In the genomic region with DNA sequence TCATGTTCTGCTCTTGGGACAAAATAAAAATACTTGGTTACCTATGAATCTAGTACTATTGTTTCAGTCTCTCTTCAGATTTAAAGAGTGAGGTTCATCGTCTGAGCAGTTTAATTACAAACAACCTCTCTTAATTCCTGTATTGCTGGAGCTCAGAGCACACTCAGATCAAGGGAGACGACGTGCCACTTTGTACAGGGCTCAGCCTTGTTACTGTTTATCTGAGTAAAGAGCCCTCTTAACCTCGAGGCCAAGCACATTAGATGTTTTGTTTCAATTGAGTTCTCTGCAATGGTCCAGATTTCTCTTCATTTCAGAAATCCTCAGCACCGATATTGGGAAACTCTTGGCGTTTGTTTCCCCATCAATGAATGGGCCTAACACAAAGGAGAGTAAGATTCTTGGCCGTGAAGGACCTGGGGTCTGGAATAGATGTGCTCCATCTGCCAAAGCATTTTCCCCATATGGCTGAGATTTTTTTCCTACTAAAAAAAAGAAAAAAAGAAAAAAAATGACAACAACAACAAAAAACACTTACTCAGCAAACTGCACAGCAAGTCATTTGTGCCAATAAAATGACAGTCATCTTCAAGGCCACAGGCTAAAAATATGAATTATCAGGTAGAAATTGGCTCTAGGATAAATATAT, we compare ENCODE assay signal across 20 cellular contexts.
DNase-seq lines count a peak whose midpoint lies in the region.
"Had no signal": no experiment of that assay in that cellular context is flagged by ENCODE, and none has a peak within 500 bp of the region (broad histone marks: within the 10 kb centered on the region; RNA-seq: fewer than 3 reads in every experiment).

No MANE protein-coding gene starts in this region.

- no peaks in the 10 kb centered on the region for H3K9me3 ChIP-seq in thymus (ENCODE audit: control insufficient read depth)
- H3K9me3 ChIP-seq: ascending aorta, HAP-1, SK-N-SH, tibial nerve had no signal

- in situ Hi-C loops in KBM-7 (cut with MboI; ENCODE audit: low pct_unique_long_range_greater_than_20kb, low sequenced_read_pairs), result no loop called here

- peaks cover 2% of the 10 kb centered on the region for H3K36me3 Mint-ChIP-seq in activated naive CD8-positive, alpha-beta T cell
- peaks cover 4% of the 10 kb centered on the region for H3K36me3 Mint-ChIP-seq in activated naive CD8-positive, alpha-beta T cell treated with anti-CD3 and anti-CD28 coated beads for 36 hours
- H3K36me3 Mint-ChIP-seq: activated CD8-positive, alpha-beta memory T cell treated with anti-CD3 and anti-CD28 coated beads, Interleukin-2, amount 10 ng/mL, durations not matched to agents 7 days and 5 days had no signal

- H3K27ac ChIP-seq in epithelial cell of prostate (peak overlapping the region; percentile 98), thymus (ENCODE audit: low read depth) (peak overlapping the region; percentile 26)
- H3K27ac ChIP-seq: KMS-11, PC-9 had no signal

- H3K4me3 Mint-ChIP-seq in activated naive CD8-positive, alpha-beta T cell, result no peak overlapping the region
- H3K4me3 Mint-ChIP-seq in activated naive CD8-positive, alpha-beta T cell treated with anti-CD3 and anti-CD28 coated beads for 36 hours, result no peak overlapping the region
- H3K4me3 Mint-ChIP-seq: activated CD8-positive, alpha-beta memory T cell treated with anti-CD3 and anti-CD28 coated beads, Interleukin-2, amount 10 ng/mL, durations not matched to agents 7 days and 5 days had no signal

- peaks cover 3% of the 10 kb centered on the region for H3K4me1 ChIP-seq in thymus (ENCODE audit: control insufficient read depth, insufficient read depth, low read length)
- H3K4me1 ChIP-seq: HAP-1 had no signal

- 91% methylated on average over 7 of the region's 7 CpGs for WGBS in thymus

- DNase-seq in activated naive CD8-positive, alpha-beta T cell treated with anti-CD3 and anti-CD28 coated beads for 36 hours, result no peak
- DNase-seq in NCI-H2171 (lab: John Stamatoyannopoulos, UW) (peak; percentile 79), epithelial cell of prostate (ENCODE audit: low read depth, low spot score) (no peak), KBM-7 (no peak), NCI-H2227 treated with DMSO at 0.1 percent for 48 hours (lab: John Stamatoyannopoulos, UW) (no peak), H4 (ENCODE audit: low spot score) (no peak)
- DNase-seq: activated CD4-positive, CD25-positive, alpha-beta regulatory T cell treated with anti-CD3 and anti-CD28 coated beads, Interleukin-2, amount 50 U/mL, for 72 hours; activated CD8-positive, alpha-beta memory T cell treated with anti-CD3 and anti-CD28 coated beads, Interleukin-2, amount 10 ng/mL, durations not matched to agents 7 days and 5 days; NCI-H1092 treated with DMSO at 0.1 percent for 48 hours; NCI-H748 treated with DMSO at 0.1 percent for 48 hours; PC-9; retina; SK-N-SH; T1000 had no signal

- no peaks in the 10 kb centered on the region for H3K36me3 ChIP-seq in thymus (ENCODE audit: control insufficient read depth, insufficient read depth)
- H3K36me3 ChIP-seq: ascending aorta, HAP-1, tibial nerve had no signal

- H3K27ac Mint-ChIP-seq in activated naive CD8-positive, alpha-beta T cell, result peak overlapping the region; percentile 37
- no peak overlapping the region for H3K27ac Mint-ChIP-seq in activated naive CD8-positive, alpha-beta T cell treated with anti-CD3 and anti-CD28 coated beads for 36 hours
- H3K27ac Mint-ChIP-seq: activated CD8-positive, alpha-beta memory T cell treated with anti-CD3 and anti-CD28 coated beads, Interleukin-2, amount 10 ng/mL, durations not matched to agents 7 days and 5 days had no signal

- no peaks in the 10 kb centered on the region for H3K27me3 ChIP-seq in thymus (ENCODE audit: control insufficient read depth, insufficient read depth)
- H3K27me3 ChIP-seq: ascending aorta, tibial nerve had no signal

- H3K27me3 Mint-ChIP-seq in activated naive CD8-positive, alpha-beta T cell, result no peaks in the 10 kb centered on the region
- H3K27me3 Mint-ChIP-seq in activated naive CD8-positive, alpha-beta T cell treated with anti-CD3 and anti-CD28 coated beads for 36 hours, result no peaks in the 10 kb centered on the region

- no peak overlapping the region for H3K4me3 ChIP-seq in thymus (ENCODE audit: low read length)
- H3K4me3 ChIP-seq: ascending aorta, HAP-1, PC-9, tibial nerve had no signal

- H3K9me3 Mint-ChIP-seq in activated naive CD8-positive, alpha-beta T cell (ENCODE audit: low read depth), result no peaks in the 10 kb centered on the region
- peaks cover 1% of the 10 kb centered on the region for H3K9me3 Mint-ChIP-seq in activated naive CD8-positive, alpha-beta T cell treated with anti-CD3 and anti-CD28 coated beads for 36 hours

- peaks cover 57% of the 10 kb centered on the region for H3K4me1 Mint-ChIP-seq in activated naive CD8-positive, alpha-beta T cell (ENCODE audit: low read depth)
- H3K4me1 Mint-ChIP-seq in activated naive CD8-positive, alpha-beta T cell treated with anti-CD3 and anti-CD28 coated beads for 36 hours, result peaks cover 52% of the 10 kb centered on the region
